1 cellular context compared by ENCODE assay signal in the genomic region with DNA sequence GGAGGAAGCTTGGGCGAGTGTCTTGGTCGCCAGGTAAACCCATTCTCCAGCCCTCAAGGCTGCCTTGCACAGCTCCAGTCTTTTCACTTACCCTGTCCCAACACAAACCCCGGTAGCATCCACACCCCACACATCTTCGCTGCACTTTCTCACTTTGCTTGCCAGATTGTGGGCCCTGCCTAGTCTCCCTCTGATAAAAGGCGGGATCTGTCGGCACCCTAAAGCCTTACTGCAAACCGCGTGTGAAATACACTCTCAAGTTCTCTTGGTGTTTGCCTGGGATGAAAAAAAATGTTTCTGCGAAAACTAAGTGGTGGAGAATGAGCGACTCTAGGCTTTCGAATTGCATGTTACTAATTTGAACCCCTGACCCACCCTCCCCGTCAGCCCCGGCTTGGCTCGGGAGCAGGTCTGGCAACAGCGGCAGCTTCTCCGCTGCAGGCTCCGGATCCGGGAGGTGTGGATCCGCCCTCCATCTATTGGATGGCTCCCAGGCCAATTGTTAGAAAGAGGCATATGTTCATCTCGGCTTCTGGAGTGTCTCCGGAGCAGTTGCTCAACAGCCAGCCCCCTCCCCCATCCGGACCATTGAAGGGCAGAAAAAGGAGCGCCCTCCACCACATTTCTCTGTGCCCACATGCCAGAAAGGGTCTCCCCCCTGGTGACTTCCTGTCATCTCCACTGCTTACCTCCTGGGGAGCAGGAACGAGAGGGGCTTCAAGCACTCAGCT.
A peak's percentile ranks its signal among the peaks of the same experiment; 100 is the strongest.
TF ChIP-seq lines count a peak whose summit lies in the region.

No MANE protein-coding gene starts in this region.

TF ChIP-seq in endothelial cell of umbilical vein, 7 proteins besides CTCF, POLR2A, EP300 and RAD21:
- TF ChIP-seq FOS (IDR thresholded peaks at IDR 0.05; ENCODE audit: borderline replicate concordance, insufficient read depth, low read length) (no peak), EZH2 (IDR thresholded peaks at IDR 0.05; ENCODE audit: borderline replicate concordance, low read depth, low read length, severe bottlenecking) (peak; percentile 23)
